Comparison of ENCODE assay signal across 17 cellular contexts in the genomic region with DNA sequence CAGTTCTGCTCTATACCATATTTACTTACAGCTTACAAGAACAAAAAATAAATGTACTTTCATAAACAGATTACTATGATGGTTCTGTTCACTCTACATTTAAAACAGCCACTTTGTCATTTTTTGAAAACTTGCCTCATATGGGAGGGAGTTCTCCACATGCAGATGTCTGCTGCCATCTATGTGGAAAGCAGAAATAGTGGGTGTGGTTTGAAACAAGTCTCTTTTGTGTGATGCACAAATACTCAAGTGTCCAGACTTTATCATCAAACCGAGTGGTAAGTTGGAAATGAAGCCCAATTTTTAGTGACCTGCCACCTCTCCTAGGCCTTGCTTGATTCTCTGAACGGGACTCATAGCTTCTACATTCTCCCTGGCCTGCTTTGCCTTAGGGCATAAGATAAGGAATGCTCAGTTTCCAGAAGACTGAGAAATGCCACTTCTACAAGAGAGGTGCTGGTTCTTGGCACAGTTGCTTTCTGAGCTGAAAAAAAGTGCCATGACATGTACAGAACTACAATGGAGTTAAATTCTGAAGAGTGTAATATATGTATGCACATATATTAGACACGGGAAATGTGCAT.
DNase-seq lines count a peak whose midpoint lies in the region; ATAC-seq and TF ChIP-seq lines count a peak whose summit lies in the region.
"Had no signal": no experiment of that assay in that cellular context is flagged by ENCODE, and none has a peak within 500 bp of the region (broad histone marks: within the 10 kb centered on the region; RNA-seq: fewer than 3 reads in every experiment).

No MANE protein-coding gene starts in this region.

- no peak for DNase-seq in Right ventricle myocardium inferior (ENCODE audit: missing footprints)
- DNase-seq in left ventricle myocardium inferior, result no peak
- peak; percentile 30 for DNase-seq in fibroblast of mammary gland (ENCODE audit: low read depth)
- no peak for DNase-seq in sciatic nerve (ENCODE audit: low spot score)
- no peak for DNase-seq in NCI-H2029 treated with DMSO at 0.1 percent for 48 hours (lab: John Stamatoyannopoulos, UW)
- no peak for DNase-seq in NCI-H2196 treated with DMSO at 0.1 percent for 48 hours (lab: John Stamatoyannopoulos, UW; ENCODE audit: unreplicated experiment)
- DNase-seq: ACHN; activated CD4-positive, alpha-beta T cell treated with anti-CD3 and anti-CD28 coated beads, Interleukin-2, amount 10 ng/mL, durations not matched to agents 24 days and 14 days; activated naive CD4-positive, alpha-beta T cell treated with Interleukin-2 at 50 U/mL for 16 hours; dermis blood vessel endothelial cell; GF-D8; hippocampal formation; kidney glomerular epithelial cell; occipital lobe; sigmoid colon had no signal

- H3K36me3 ChIP-seq in left ventricle myocardium inferior (no peaks in the 10 kb centered on the region), OCI-LY3 (replicated peaks; ENCODE audit: low read depth, low read length) (no peaks in the 10 kb centered on the region)
- H3K36me3 ChIP-seq: sigmoid colon had no signal

- H3K27me3 ChIP-seq in left ventricle myocardium inferior (ENCODE audit: low read depth), result no peaks in the 10 kb centered on the region
- no peaks in the 10 kb centered on the region for H3K27me3 ChIP-seq in OCI-LY3 (ENCODE audit: low read depth, low read length)
- H3K27me3 ChIP-seq: sigmoid colon had no signal

- peak; percentile 56 for ATAC-seq in Right ventricle myocardium inferior
- ATAC-seq in sciatic nerve, result peak; percentile 53
- no peak for ATAC-seq in HG02759 (IDR thresholded peaks at IDR 0.05; ENCODE audit: unreplicated experiment)

- H3K4me3 ChIP-seq in left ventricle myocardium inferior, result no peak overlapping the region
- H3K4me3 ChIP-seq in OCI-LY3 (ENCODE audit: low read length), result no peak overlapping the region
- no peak overlapping the region for H3K4me3 ChIP-seq in fibroblast of mammary gland (ENCODE audit: control insufficient read depth, low read depth, low read length)
- H3K4me3 ChIP-seq: sigmoid colon had no signal

- no peak overlapping the region for H2AFZ ChIP-seq in OCI-LY3 (ENCODE audit: low read depth, low read length)

- H3K79me2 ChIP-seq in OCI-LY3 (ENCODE audit: low read length), result no peaks in the 10 kb centered on the region

- intact Hi-C loops in Right ventricle myocardium inferior (cut with DNase I), result no loop called here
- intact Hi-C loops in left ventricle myocardium inferior (cut with micrococcal nuclease), result no loop called here
- intact Hi-C loops in sciatic nerve (cut with DNase I), result no loop called here

- H3K4me2 ChIP-seq in OCI-LY3 (ENCODE audit: low read length), result no peak overlapping the region

- H3K4me1 ChIP-seq in left ventricle myocardium inferior, result peaks cover 58% of the 10 kb centered on the region
- H3K4me1 ChIP-seq in OCI-LY3 (ENCODE audit: low read length), result no peaks in the 10 kb centered on the region

- no peak overlapping the region for H3K27ac ChIP-seq in left ventricle myocardium inferior (replicated peaks)
- no peak overlapping the region for H3K27ac ChIP-seq in OCI-LY3 (ENCODE audit: low read length)

- TF ChIP-seq CTCF in left ventricle myocardium inferior (IDR thresholded peaks at IDR 0.05; ENCODE audit: borderline replicate concordance), result no peak
- peak; percentile 19; the same call in 1 of the 2 replicates for TF ChIP-seq CTCF in OCI-LY3 (IDR thresholded peaks at IDR 0.05; ENCODE audit: low read depth, low read length)
- TF ChIP-seq CTCF in fibroblast of mammary gland (conservative IDR thresholded peaks at IDR 0.05; ENCODE audit: control insufficient read depth, insufficient read depth, low read depth, low read length), result peak; percentile 12

- no peaks in the 10 kb centered on the region for H3K9me3 ChIP-seq in left ventricle myocardium inferior (replicated peaks)
- no peaks in the 10 kb centered on the region for H3K9me3 ChIP-seq in OCI-LY3 (ENCODE audit: insufficient read depth, low read length)
- H3K9me3 ChIP-seq: sigmoid colon had no signal

- H3K9ac ChIP-seq in OCI-LY3 (ENCODE audit: low read length), result no peak overlapping the region

- H4K20me1 ChIP-seq in OCI-LY3 (ENCODE audit: insufficient read depth, low read length), result no peaks in the 10 kb centered on the region
